In genomic region chr2:85490861-85491763, GRCh38 we compare ENCODE assay signal across 14 cellular contexts.
"Had no signal": no experiment of that assay in that cellular context is flagged by ENCODE, and none has a peak within 500 bp of the region (broad histone marks: within the 10 kb centered on the region; RNA-seq: fewer than 3 reads in every experiment).

No MANE protein-coding gene starts in this region.

- H3K4me1 ChIP-seq: gastrocnemius medialis, sigmoid colon had no signal

- H3K27ac ChIP-seq: coronary artery, dorsolateral prefrontal cortex, gastrocnemius medialis, sigmoid colon had no signal

- ATAC-seq: gastrocnemius medialis; left lobe of liver; mucosa of descending colon; naive thymus-derived CD8-positive, alpha-beta T cell had no signal

- H3K9me3 ChIP-seq: gastrocnemius medialis had no signal

- H3K4me3 ChIP-seq: coronary artery, dorsolateral prefrontal cortex, esophagus squamous epithelium, gastrocnemius medialis, mucosa of descending colon, sigmoid colon, skin epidermis had no signal

- H3K27me3 ChIP-seq: dorsolateral prefrontal cortex, esophagus squamous epithelium, gastrocnemius medialis, sigmoid colon had no signal

- H3K36me3 ChIP-seq: esophagus squamous epithelium, gastrocnemius medialis, sigmoid colon had no signal

- DNase-seq: dorsolateral prefrontal cortex; effector CD8-positive, alpha-beta T cell; esophagus squamous epithelium; gastrocnemius medialis; glutamatergic neuron; islet precursor cell; mucosa of descending colon; naive thymus-derived CD8-positive, alpha-beta T cell; sigmoid colon; stimulated activated naive CD4-positive, alpha-beta T cell treated with Interleukin-2 at 50 U/mL for 16 hours; trophoblast cell had no signal
